Comparison of ENCODE assay signal across 8 cellular contexts in the genomic region with DNA sequence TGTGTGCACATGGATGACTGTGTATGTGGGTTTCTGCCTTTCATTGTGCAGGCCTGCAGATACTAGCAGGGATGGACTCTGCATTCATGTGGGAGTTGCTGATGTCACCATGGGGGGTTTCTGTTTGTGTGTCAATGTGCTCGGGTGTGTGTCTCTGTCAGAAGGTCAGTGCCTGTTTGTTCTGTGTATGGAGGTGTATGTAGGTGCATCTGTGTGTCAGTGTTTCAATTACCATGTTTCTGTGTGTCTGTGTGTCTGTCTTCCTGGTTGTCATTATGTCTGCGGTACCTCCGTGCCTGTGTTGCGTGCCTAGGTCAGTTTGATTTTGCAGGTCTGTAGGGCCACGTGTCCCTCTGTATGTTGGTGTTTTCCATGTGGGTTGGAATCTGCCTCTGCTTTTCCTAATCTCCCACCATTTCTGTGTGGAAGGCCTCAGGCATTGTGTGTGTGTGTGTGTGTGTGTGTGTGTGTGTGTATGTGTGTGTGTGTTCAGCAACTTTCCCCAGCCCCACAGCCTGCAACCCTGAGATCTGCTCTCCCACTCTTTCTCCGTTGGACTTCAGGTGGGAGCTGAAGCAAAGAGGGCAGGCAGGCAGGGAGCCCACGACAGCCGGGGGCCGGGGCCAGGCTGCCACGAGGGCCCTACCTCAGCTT. TPM values are rescaled to one million over a fixed set of nuclear protein-coding genes. Genes with fewer than 3 reads are reported as not detected.
A peak's percentile ranks its signal among the peaks of the same experiment; 100 is the strongest.
DNase-seq lines count a peak whose midpoint lies in the region; ATAC-seq, FAIRE-seq and TF ChIP-seq lines count a peak whose summit lies in the region.

No MANE protein-coding gene starts in this region.

- no peak for TF ChIP-seq POLR2A in GM12891 (IDR thresholded peaks at IDR 0.05; ENCODE audit: low read depth, low read length)
- TF ChIP-seq POLR2A in prostate gland (IDR thresholded peaks at IDR 0.05) = no peak

- peak; percentile 79 for FAIRE-seq in GM12891 (lab: Jason Lieb, UNC)

- H3K27ac ChIP-seq in dorsolateral prefrontal cortex (peak overlapping the region in 56 of 59 donors; percentile 75 to 97 (median 90)), prostate gland (peak overlapping the region; percentile 87 to 95)

- DNase-seq in GM12891 (ENCODE audit: insufficient read length, low spot score) (no peak), NCI-H748 treated with DMSO at 0.1 percent for 48 hours (lab: John Stamatoyannopoulos, UW) (peak; percentile 22), dorsolateral prefrontal cortex (no peak), prostate gland (ENCODE audit: low spot score) (no peak), putamen (ENCODE audit: low spot score) (no peak)
- no peak for DNase-seq in NK-92 treated with Interleukin-12 subunit alpha and Interleukin-12 subunit beta, amount 100 ng/mL, for 24 hours (lab: John Stamatoyannopoulos, UW)

- H3K4me3 ChIP-seq in dorsolateral prefrontal cortex (peak overlapping the region in 55 of 59 donors; percentile 10 to 72 (median 62)), prostate gland (peak overlapping the region in 1 of 2 donors; percentile 38)

- no peaks in the 10 kb centered on the region for H3K36me3 ChIP-seq in prostate gland

- ATAC-seq in HG03097 (IDR thresholded peaks at IDR 0.05; ENCODE audit: low FRiP score, unreplicated experiment) (no peak), HG02610 (IDR thresholded peaks at IDR 0.05; ENCODE audit: unreplicated experiment) (no peak)

- intact Hi-C loops in dorsolateral prefrontal cortex (cut with DNase I) = loop anchor here in 1 of 2 donors (5.0 to 10.0 kb wide), 3 partner anchors 41 to 102 kb away; partner anchors contain the start of gene AHDC1
- intact Hi-C loops in prostate gland (cut with DNase I) = loop anchor here (5.0 kb wide), 2 partner anchors 34 to 41 kb away; partner anchors contain the start of gene WASF2

- no peak for TF ChIP-seq CTCF in dorsolateral prefrontal cortex (IDR thresholded peaks at IDR 0.05 in 54 of 56, conservative IDR thresholded peaks at IDR 0.05 in 2 of 56; ENCODE audit: low read depth in 1 of 56, partially characterized antibody in 56 of 56)
- no peak for TF ChIP-seq CTCF in prostate gland (IDR thresholded peaks at IDR 0.05)

- no peaks in the 10 kb centered on the region for H3K9me3 ChIP-seq in prostate gland

- 34% methylated on average over 10 of the region's 10 CpGs for WGBS in prostate gland

- H3K27me3 ChIP-seq in dorsolateral prefrontal cortex = no peaks in the 10 kb centered on the region
- no peaks in the 10 kb centered on the region for H3K27me3 ChIP-seq in prostate gland (replicated peaks; ENCODE audit: insufficient read depth)

- H3K4me1 ChIP-seq in prostate gland (replicated peaks) = peaks cover 48% of the 10 kb centered on the region

TF ChIP-seq in GM12891, 5 proteins besides CTCF, POLR2A, EP300 and RAD21:
- TF ChIP-seq POLR2AphosphoS5 (IDR thresholded peaks at IDR 0.05; ENCODE audit: low read depth, low read length) (no peak), TAF1 (IDR thresholded peaks at IDR 0.05; ENCODE audit: low read depth, low read length) (no peak), PAX5 (IDR thresholded peaks at IDR 0.05; ENCODE audit: insufficient read depth, low read length, severe bottlenecking) (no peak), POU2F2 (IDR thresholded peaks at IDR 0.05; ENCODE audit: low read depth, low read length) (no peak), SPI1 (IDR thresholded peaks at IDR 0.05; ENCODE audit: low read depth, low read length) (no peak)

RNA-seq across cellular contexts. Expression of gene WASF2, which starts 36.7 kb away (rescaled TPM):
- polyA plus RNA-seq in GM12891 (2012; ENCODE audit: low read depth, missing spikeins) = 54.8 TPM
- 100 to 1,000 TPM in 6 of 120 experiments, 10 to 100 TPM in 114; 36.2 to 128 (median 63.6) TPM for total RNA-seq in dorsolateral prefrontal cortex
- total RNA-seq in prostate gland = 10 to 100 TPM; 42.0 to 63.6 TPM
